In genomic region chr19:38251564-38252051, GRCh38 we compare ENCODE assay signal across 11 cellular contexts. TPM values are rescaled to one million over a fixed set of nuclear protein-coding genes. Genes with fewer than 3 reads are reported as not detected.
A peak's percentile ranks its signal among the peaks of the same experiment; 100 is the strongest.
DNase-seq lines count a peak whose midpoint lies in the region; ATAC-seq and TF ChIP-seq lines count a peak whose summit lies in the region.
"Had no signal": no experiment of that assay in that cellular context is flagged by ENCODE, and none has a peak within 500 bp of the region (broad histone marks: within the 10 kb centered on the region; RNA-seq: fewer than 3 reads in every experiment).

No MANE protein-coding gene starts in this region.

- peak in 1 of 2 donors; percentile 73 for TF ChIP-seq POLR2A in heart left ventricle (IDR thresholded peaks at IDR 0.05)

- CTCF ChIA-PET in WTC11 (lab: Charles Lee): interaction anchor here (0.5 to 2.9 kb wide), 16 partner anchors 8 to 698 kb away, joined by 3 to 20 read pairs (median 4); partner anchors contain the start of genes CATSPERG, FAM98C, PSMD8 and SPINT2

- peaks cover 0 to 10% (median 0%) of the 10 kb centered on the region in 9 donors for H3K27me3 ChIP-seq in heart left ventricle

- 29 to 46% (median 33%) methylated on average over 10 of the region's 10 CpGs for WGBS in heart left ventricle, 4 donors

- H3K36me3 Mint-ChIP-seq in WTC11 (no peaks in the 10 kb centered on the region), osteocyte (ENCODE audit: unreplicated experiment) (no peaks in the 10 kb centered on the region)

- H3K9me3 Mint-ChIP-seq in WTC11: no peaks in the 10 kb centered on the region
- H3K9me3 Mint-ChIP-seq in osteocyte (ENCODE audit: unreplicated experiment): no peaks in the 10 kb centered on the region

- H3K4me3 ChIP-seq in heart left ventricle: peak overlapping the region in 10 of 12 donors; percentile 30 to 91 (median 71)

- no peak for TF ChIP-seq CTCF in WTC11 (IDR thresholded peaks at IDR 0.05)
- no peak for TF ChIP-seq CTCF in heart left ventricle (IDR thresholded peaks at IDR 0.05)
- TF ChIP-seq CTCF in osteocyte (IDR thresholded peaks at IDR 0.05): no peak

- intact Hi-C loops in heart left ventricle (cut with DNase I): no loop called here

- H3K36me3 ChIP-seq in heart left ventricle: no peaks in the 10 kb centered on the region

- H3K27me3 Mint-ChIP-seq in WTC11 (ENCODE audit: low read depth) (peaks cover 9% of the 10 kb centered on the region), osteocyte (ENCODE audit: unreplicated experiment) (no peaks in the 10 kb centered on the region)

- DNase-seq in Ammon's horn (ENCODE audit: low spot score): peak; percentile 45
- no peak for DNase-seq in WTC11 (ENCODE audit: low spot score)
- DNase-seq in heart left ventricle: peak; percentile 79 to 89 (median 85)
- DNase-seq in osteocyte (ENCODE audit: extremely low spot score, unreplicated experiment): no peak
- no peak for DNase-seq in SIG-M5 (lab: John Stamatoyannopoulos, UW)
- DNase-seq in MV-4-11 (lab: John Stamatoyannopoulos, UW): no peak
- no peak for DNase-seq in activated CD4-positive, CD25-positive, alpha-beta regulatory T cell treated with anti-CD3 and anti-CD28 coated beads, Interleukin-2, amount 50 U/mL, for 72 hours
- DNase-seq: effector CD8-positive, alpha-beta T cell; NCI-H226 had no signal

- H3K27ac ChIP-seq in heart left ventricle: peak overlapping the region; percentile 74 to 100 (median 94)

- H3K27ac Mint-ChIP-seq in WTC11 (peak overlapping the region; percentile 61), osteocyte (ENCODE audit: unreplicated experiment) (peak overlapping the region; percentile 85)

- POLR2A ChIA-PET in WTC11 (lab: Charles Lee): interaction anchor here (0.5 to 3.3 kb wide), 6 partner anchors 13 to 344 kb away, joined by 3 to 20 read pairs (median 4); partner anchors contain the start of genes C19orf33, GGN and SPINT2

- no peaks in the 10 kb centered on the region for H3K9me3 ChIP-seq in heart left ventricle

- H3K4me1 Mint-ChIP-seq in WTC11 (peaks cover 46% of the 10 kb centered on the region), osteocyte (ENCODE audit: unreplicated experiment) (peaks cover 50% of the 10 kb centered on the region)

- peaks cover 0 to 77% (median 31%) of the 10 kb centered on the region in 12 donors for H3K4me1 ChIP-seq in heart left ventricle

- peak overlapping the region; percentile 63 for H3K4me3 Mint-ChIP-seq in WTC11
- H3K4me3 Mint-ChIP-seq in osteocyte (ENCODE audit: unreplicated experiment): peak overlapping the region; percentile 8

- peak; percentile 4; the same call in 1 of the 2 replicates for ATAC-seq in WTC11
- peak; percentile 48 to 81 (median 64) for ATAC-seq in heart left ventricle
- no peak for ATAC-seq in GM19467 (IDR thresholded peaks at IDR 0.05; ENCODE audit: unreplicated experiment)

TF ChIP-seq in WTC11, 78 proteins besides CTCF, POLR2A, EP300 and RAD21:
- TF ChIP-seq TEAD4 (CRISPR knock-in tag; IDR thresholded peaks at IDR 0.05) (no peak), GTF2I (CRISPR knock-in tag; conservative IDR thresholded peaks at IDR 0.05) (no peak), JAZF1 (CRISPR knock-in tag; IDR thresholded peaks at IDR 0.05) (no peak), NFYB (CRISPR knock-in tag; conservative IDR thresholded peaks at IDR 0.05; ENCODE audit: low read depth) (no peak), OVOL2 (CRISPR knock-in tag; IDR thresholded peaks at IDR 0.05; ENCODE audit: borderline replicate concordance) (no peak), ZNF396 (CRISPR knock-in tag; IDR thresholded peaks at IDR 0.05; ENCODE audit: borderline replicate concordance) (no peak), USF2 (CRISPR knock-in tag; IDR thresholded peaks at IDR 0.05) (no peak), NR1H2 (CRISPR knock-in tag; IDR thresholded peaks at IDR 0.05) (no peak), ZNF416 (CRISPR knock-in tag; IDR thresholded peaks at IDR 0.05) (no peak)
- TF ChIP-seq, protein P1, sequence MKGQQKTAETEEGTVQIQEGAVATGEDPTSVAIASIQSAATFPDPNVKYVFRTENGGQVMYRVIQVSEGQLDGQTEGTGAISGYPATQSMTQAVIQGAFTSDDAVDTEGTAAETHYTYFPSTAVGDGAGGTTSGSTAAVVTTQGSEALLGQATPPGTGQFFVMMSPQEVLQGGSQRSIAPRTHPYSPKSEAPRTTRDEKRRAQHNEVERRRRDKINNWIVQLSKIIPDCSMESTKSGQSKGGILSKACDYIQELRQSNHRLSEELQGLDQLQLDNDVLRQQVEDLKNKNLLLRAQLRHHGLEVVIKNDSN (CRISPR knock-in tag; IDR thresholded peaks at IDR 0.05): no peak
- TF ChIP-seq, protein P2, sequence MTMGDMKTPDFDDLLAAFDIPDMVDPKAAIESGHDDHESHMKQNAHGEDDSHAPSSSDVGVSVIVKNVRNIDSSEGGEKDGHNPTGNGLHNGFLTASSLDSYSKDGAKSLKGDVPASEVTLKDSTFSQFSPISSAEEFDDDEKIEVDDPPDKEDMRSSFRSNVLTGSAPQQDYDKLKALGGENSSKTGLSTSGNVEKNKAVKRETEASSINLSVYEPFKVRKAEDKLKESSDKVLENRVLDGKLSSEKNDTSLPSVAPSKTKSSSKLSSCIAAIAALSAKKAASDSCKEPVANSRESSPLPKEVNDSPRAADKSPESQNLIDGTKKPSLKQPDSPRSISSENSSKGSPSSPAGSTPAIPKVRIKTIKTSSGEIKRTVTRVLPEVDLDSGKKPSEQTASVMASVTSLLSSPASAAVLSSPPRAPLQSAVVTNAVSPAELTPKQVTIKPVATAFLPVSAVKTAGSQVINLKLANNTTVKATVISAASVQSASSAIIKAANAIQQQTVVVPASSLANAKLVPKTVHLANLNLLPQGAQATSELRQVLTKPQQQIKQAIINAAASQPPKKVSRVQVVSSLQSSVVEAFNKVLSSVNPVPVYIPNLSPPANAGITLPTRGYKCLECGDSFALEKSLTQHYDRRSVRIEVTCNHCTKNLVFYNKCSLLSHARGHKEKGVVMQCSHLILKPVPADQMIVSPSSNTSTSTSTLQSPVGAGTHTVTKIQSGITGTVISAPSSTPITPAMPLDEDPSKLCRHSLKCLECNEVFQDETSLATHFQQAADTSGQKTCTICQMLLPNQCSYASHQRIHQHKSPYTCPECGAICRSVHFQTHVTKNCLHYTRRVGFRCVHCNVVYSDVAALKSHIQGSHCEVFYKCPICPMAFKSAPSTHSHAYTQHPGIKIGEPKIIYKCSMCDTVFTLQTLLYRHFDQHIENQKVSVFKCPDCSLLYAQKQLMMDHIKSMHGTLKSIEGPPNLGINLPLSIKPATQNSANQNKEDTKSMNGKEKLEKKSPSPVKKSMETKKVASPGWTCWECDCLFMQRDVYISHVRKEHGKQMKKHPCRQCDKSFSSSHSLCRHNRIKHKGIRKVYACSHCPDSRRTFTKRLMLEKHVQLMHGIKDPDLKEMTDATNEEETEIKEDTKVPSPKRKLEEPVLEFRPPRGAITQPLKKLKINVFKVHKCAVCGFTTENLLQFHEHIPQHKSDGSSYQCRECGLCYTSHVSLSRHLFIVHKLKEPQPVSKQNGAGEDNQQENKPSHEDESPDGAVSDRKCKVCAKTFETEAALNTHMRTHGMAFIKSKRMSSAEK (CRISPR knock-in tag; IDR thresholded peaks at IDR 0.05; ENCODE audit: borderline replicate concordance): no peak

RNA-seq across cellular contexts. Expression of gene PPP1R14A, which starts 4.6 kb away (rescaled TPM):
- total RNA-seq in WTC11 (2021) (32.3 to 33.8 TPM (median 33.4 TPM) in 3 replicates), heart left ventricle (10 to 100 TPM; 13.0 to 88.5 (median 25.3) TPM), osteocyte (45.1 TPM in 2 replicates)
- polyA plus RNA-seq in heart left ventricle: 10 to 100 TPM; 18.2 to 83.1 TPM
- polyA plus RNA-seq: CD14-positive monocyte had no signal

RNA-seq across cellular contexts. Expression of gene SPINT2, which starts 12.8 kb away (rescaled TPM):
- total RNA-seq in WTC11 (2021) (335 to 400 TPM (median 358 TPM) in 3 replicates), heart left ventricle (10 to 100 TPM in 7 of 9 donors, 1 to 10 TPM in 2; 3.5 to 27.7 (median 15.9) TPM), osteocyte (29.5 and 30.4 TPM in 2 replicates)
- polyA plus RNA-seq in heart left ventricle: 10 to 100 TPM in 1 of 2 donors, 1 to 10 TPM in 1; 3.6 to 11.3 TPM

RNA-seq across cellular contexts. Expression of gene DPF1, which starts 27.6 kb away (rescaled TPM):
- total RNA-seq in WTC11 (2021) (5.2 to 6.8 TPM (median 5.9 TPM) in 3 replicates), heart left ventricle (1 to 10 TPM in 1 of 9 donors, under 1 TPM in 6, not detected in 2; 0.11 to 1.2 (median 0.37) TPM), osteocyte (0.63 and 2.2 TPM in 2 replicates)
- under 1 TPM; 0.12 to 0.23 TPM for polyA plus RNA-seq in heart left ventricle
- polyA plus RNA-seq: CD14-positive monocyte had no signal

RNA-seq across cellular contexts. Expression of gene C19orf33, which starts 52.4 kb away (rescaled TPM):
- 16.1 to 22.3 TPM (median 21.3 TPM) in 3 replicates for total RNA-seq in WTC11 (2021)
- 10 to 100 TPM in 5 of 9 donors, 1 to 10 TPM in 3, not detected in 1; 3.5 to 73.1 (median 11.5) TPM for total RNA-seq in heart left ventricle
- polyA plus RNA-seq in heart left ventricle: 10 to 100 TPM; 12.2 to 54.2 TPM
- total RNA-seq in osteocyte: not detected in 2 replicates

Comparison
In these comparisons a context has a peak if more than half of its experiments do, and no peak if none do; other contexts are left out.
1. DNase-seq: peak in Ammon's horn (single experiment) and heart left ventricle (5 of 5); none in WTC11 (single experiment), osteocyte (single experiment), SIG-M5 (single experiment), MV-4-11 (single experiment) and activated CD4-positive, CD25-positive, alpha-beta regulatory T cell treated with anti-CD3 and anti-CD28 coated beads, Interleukin-2, amount 50 U/mL, for 72 hours (single experiment).
2. RNA of gene SPINT2, which starts 12.8 kb away (total RNA-seq): 335 to 400 TPM in WTC11; 29.5 to 30.4 TPM in osteocyte and 3.5 to 27.7 TPM in heart left ventricle; every median in the first group is over 10 times any median in the second.